9 cellular contexts compared by ENCODE assay signal in the genomic region with DNA sequence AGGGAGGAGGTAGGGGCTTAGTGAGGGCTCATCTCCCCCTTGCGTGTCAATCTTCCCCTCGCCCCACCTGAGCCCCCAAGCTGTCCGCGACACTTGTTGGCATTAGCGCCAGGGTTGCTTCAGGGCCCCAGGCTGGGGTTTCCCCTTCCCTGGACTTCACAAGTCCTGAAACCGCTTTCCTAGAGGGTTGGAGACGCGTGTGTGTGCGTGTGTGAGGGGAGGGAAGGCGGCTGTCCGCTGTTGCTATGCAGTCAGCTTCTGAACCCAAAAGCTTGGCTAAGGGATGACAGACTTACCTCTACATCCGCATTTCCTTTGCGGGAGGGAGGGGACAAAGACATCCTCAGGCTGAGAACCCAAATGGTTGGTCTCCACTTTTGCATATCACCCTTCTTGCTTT. TPM values are rescaled to one million over a fixed set of nuclear protein-coding genes. Genes with fewer than 3 reads are reported as not detected.
A peak's percentile ranks its signal among the peaks of the same experiment; 100 is the strongest.
DNase-seq lines count a peak whose midpoint lies in the region; ATAC-seq and TF ChIP-seq lines count a peak whose summit lies in the region.
"Had no signal": no experiment of that assay in that cellular context is flagged by ENCODE, and none has a peak within 500 bp of the region (broad histone marks: within the 10 kb centered on the region; RNA-seq: fewer than 3 reads in every experiment).

No MANE protein-coding gene starts in this region.

- H3K27ac ChIP-seq in lower lobe of right lung: no peak overlapping the region
- H3K27ac ChIP-seq: adrenal gland had no signal

- H3K36me3 ChIP-seq in lower lobe of right lung: no peaks in the 10 kb centered on the region
- H3K36me3 ChIP-seq: adrenal gland had no signal

- intact Hi-C loops in lower lobe of right lung (cut with DNase I): no loop called here

- TF ChIP-seq CTCF in lower lobe of right lung (IDR thresholded peaks at IDR 0.05): no peak

- H3K27me3 ChIP-seq in lower lobe of right lung (ENCODE audit: low read depth): peaks cover 23% of the 10 kb centered on the region

- H3K9me3 ChIP-seq in lower lobe of right lung: no peaks in the 10 kb centered on the region
- H3K9me3 ChIP-seq: adrenal gland had no signal

- H3K27me3 Mint-ChIP-seq in stimulated activated naive CD8-positive, alpha-beta T cell treated with anti-CD3 and anti-CD28 coated beads, Interleukin-15, Interleukin-2, amounts not matched to agents 100 ng/mL and 50 ng/mL, for 24 hours: no peaks in the 10 kb centered on the region

- no peak overlapping the region for H3K27ac Mint-ChIP-seq in stimulated activated naive CD8-positive, alpha-beta T cell treated with anti-CD3 and anti-CD28 coated beads, Interleukin-15, Interleukin-2, amounts not matched to agents 100 ng/mL and 50 ng/mL, for 24 hours

- peak overlapping the region; percentile 56 for H3K4me3 ChIP-seq in lower lobe of right lung

- DNase-seq in stimulated activated naive CD8-positive, alpha-beta T cell treated with anti-CD3 and anti-CD28 coated beads, Interleukin-15, Interleukin-2, amounts not matched to agents 100 U/mL and 50 U/mL, for 24 hours: no peak
- peak; percentile 31 to 38 for DNase-seq in activated T-cell treated with anti-CD3 and anti-CD28 coated beads, Interleukin-2, amount 50 U/mL, for 48 hours
- DNase-seq in lower lobe of right lung: no peak
- DNase-seq in amniotic stem cell (lab: John Stamatoyannopoulos, UW): no peak
- no peak for DNase-seq in GM19240 (ENCODE audit: insufficient read length, low spot score)

- H3K9me3 Mint-ChIP-seq in stimulated activated naive CD8-positive, alpha-beta T cell treated with anti-CD3 and anti-CD28 coated beads, Interleukin-15, Interleukin-2, amounts not matched to agents 100 ng/mL and 50 ng/mL, for 24 hours: no peaks in the 10 kb centered on the region

- peaks cover 40% of the 10 kb centered on the region for H3K4me1 Mint-ChIP-seq in stimulated activated naive CD8-positive, alpha-beta T cell treated with anti-CD3 and anti-CD28 coated beads, Interleukin-15, Interleukin-2, amounts not matched to agents 100 ng/mL and 50 ng/mL, for 24 hours (ENCODE audit: low read depth)

- no peak for ATAC-seq in stimulated activated naive CD8-positive, alpha-beta T cell treated with anti-CD3 and anti-CD28 coated beads, Interleukin-15, Interleukin-2, amounts not matched to agents 100 U/mL and 50 U/mL, for 24 hours
- ATAC-seq in lower lobe of right lung: peak; percentile 14 to 17
- ATAC-seq in GM21619 (IDR thresholded peaks at IDR 0.05; ENCODE audit: unreplicated experiment): no peak
- no peak for ATAC-seq in HG03442 (IDR thresholded peaks at IDR 0.05; ENCODE audit: unreplicated experiment)

- peaks cover 5% of the 10 kb centered on the region for H3K4me1 ChIP-seq in lower lobe of right lung

- H3K4me3 Mint-ChIP-seq in stimulated activated naive CD8-positive, alpha-beta T cell treated with anti-CD3 and anti-CD28 coated beads, Interleukin-15, Interleukin-2, amounts not matched to agents 100 ng/mL and 50 ng/mL, for 24 hours: peak overlapping the region; percentile 77

- no peaks in the 10 kb centered on the region for H3K36me3 Mint-ChIP-seq in stimulated activated naive CD8-positive, alpha-beta T cell treated with anti-CD3 and anti-CD28 coated beads, Interleukin-15, Interleukin-2, amounts not matched to agents 100 ng/mL and 50 ng/mL, for 24 hours (ENCODE audit: low read depth)

RNA-seq across cellular contexts. Expression of gene GOLGA7B, which starts 0.8 kb away (rescaled TPM):
- 1.0 TPM for total RNA-seq in lower lobe of right lung

Comparison
In these comparisons a context has a peak if more than half of its experiments do, and no peak if none do; other contexts are left out.
1. ATAC-seq: peak in lower lobe of right lung (2 of 2); none in stimulated activated naive CD8-positive, alpha-beta T cell treated with anti-CD3 and anti-CD28 coated beads, Interleukin-15, Interleukin-2, amounts not matched to agents 100 U/mL and 50 U/mL, for 24 hours (single experiment), GM21619 (single experiment) and HG03442 (single experiment).
2. DNase-seq: peak in activated T-cell treated with anti-CD3 and anti-CD28 coated beads, Interleukin-2, amount 50 U/mL, for 48 hours (2 of 2); none in stimulated activated naive CD8-positive, alpha-beta T cell treated with anti-CD3 and anti-CD28 coated beads, Interleukin-15, Interleukin-2, amounts not matched to agents 100 U/mL and 50 U/mL, for 24 hours (single experiment), lower lobe of right lung (single experiment), amniotic stem cell (single experiment) and GM19240 (single experiment).